Comparison of ENCODE assay signal across 7 cellular contexts in genomic region chr1:148844651-148845050, GRCh38. TPM values are rescaled to one million over a fixed set of nuclear protein-coding genes. Genes with fewer than 3 reads are reported as not detected.
A peak's percentile ranks its signal among the peaks of the same experiment; 100 is the strongest.
DNase-seq lines count a peak whose midpoint lies in the region; ATAC-seq and TF ChIP-seq lines count a peak whose summit lies in the region.
"Not testable (repeated sequence)": the region's sequence is repeated elsewhere in the genome, so short reads cannot be mapped to it uniquely, and the experiment has no call there.

No MANE protein-coding gene starts in this region.

- not testable (repeated sequence) for H3K36me3 Mint-ChIP-seq in T-cell; activated T-cell treated with anti-CD3 and anti-CD28 coated beads, Interleukin-2, amount 50 U/mL, for 4 hours (ENCODE audit: insufficient read depth); naive thymus-derived CD4-positive, alpha-beta T cell; stimulated activated naive B cell treated with anti-CD40 and anti-IgM and Interleukin-4, amounts not matched to agents 10 μg/mL and 1 μg/mL and 100 μg/mL, for 72 hours

- peak; percentile 19 for ATAC-seq in GM21717 (IDR thresholded peaks at IDR 0.05; ENCODE audit: unreplicated experiment)
- peak; percentile 4 to 25 (median 12) for ATAC-seq in T-cell (replicated peaks in 1 of 4)
- peak; percentile 19 to 42 for ATAC-seq in activated T-cell treated with anti-CD3 and anti-CD28 coated beads, Interleukin-2, amount 50 U/mL, for 4 hours
- ATAC-seq in Right ventricle myocardium superior (ENCODE audit: poor library complexity) = peak; percentile 32
- peak; percentile 63 for ATAC-seq in left lung
- peak; percentile 28 for ATAC-seq in naive thymus-derived CD4-positive, alpha-beta T cell
- ATAC-seq in stimulated activated naive B cell treated with anti-CD40 and anti-IgM and Interleukin-4, amounts not matched to agents 10 μg/mL and 1 μg/mL and 100 μg/mL, for 72 hours (replicated peaks) = peak; percentile 53 to 59

- not testable (repeated sequence) for H3K27me3 Mint-ChIP-seq in T-cell; activated T-cell treated with anti-CD3 and anti-CD28 coated beads, Interleukin-2, amount 50 U/mL, for 4 hours (ENCODE audit: low read depth); naive thymus-derived CD4-positive, alpha-beta T cell; stimulated activated naive B cell treated with anti-CD40 and anti-IgM and Interleukin-4, amounts not matched to agents 10 μg/mL and 1 μg/mL and 100 μg/mL, for 72 hours

- not testable (repeated sequence) for TF ChIP-seq CTCF in left lung (IDR thresholded peaks at IDR 0.05)

- H3K27ac Mint-ChIP-seq in T-cell; naive thymus-derived CD4-positive, alpha-beta T cell; stimulated activated naive B cell treated with anti-CD40 and anti-IgM and Interleukin-4, amounts not matched to agents 10 μg/mL and 1 μg/mL and 100 μg/mL, for 72 hours: not testable (repeated sequence)

- not testable (repeated sequence) for H3K36me3 ChIP-seq in left lung; naive thymus-derived CD4-positive, alpha-beta T cell (ENCODE audit: control insufficient read depth in 2 of 3, insufficient read depth in 3 of 3, low read length in 3 of 3)

- intact Hi-C loops in Right ventricle myocardium superior (cut with DNase I); left lung (cut with DNase I); naive thymus-derived CD4-positive, alpha-beta T cell (cut with micrococcal nuclease): not testable (repeated sequence)

- H3K27me3 ChIP-seq in left lung; naive thymus-derived CD4-positive, alpha-beta T cell (ENCODE audit: control insufficient read depth in 2 of 2, insufficient read depth in 2 of 2, low read length in 2 of 2): not testable (repeated sequence)

- DNase-seq in T-cell; activated T-cell treated with anti-CD3 and anti-CD28 coated beads, Interleukin-2, amount 50 U/mL, for 4 hours; Right ventricle myocardium superior; left lung; naive thymus-derived CD4-positive, alpha-beta T cell; stimulated activated naive B cell treated with anti-CD40 and anti-IgM and Interleukin-4, amounts not matched to agents 10 μg/mL and 1 μg/mL and 100 μg/mL, for 72 hours: not testable (repeated sequence)

- H3K4me3 Mint-ChIP-seq in T-cell; activated T-cell treated with anti-CD3 and anti-CD28 coated beads, Interleukin-2, amount 50 U/mL, for 4 hours; naive thymus-derived CD4-positive, alpha-beta T cell; stimulated activated naive B cell treated with anti-CD40 and anti-IgM and Interleukin-4, amounts not matched to agents 10 μg/mL and 1 μg/mL and 100 μg/mL, for 72 hours: not testable (repeated sequence)

- not testable (repeated sequence) for H3K4me1 Mint-ChIP-seq in T-cell; activated T-cell treated with anti-CD3 and anti-CD28 coated beads, Interleukin-2, amount 50 U/mL, for 4 hours (ENCODE audit: low read depth); naive thymus-derived CD4-positive, alpha-beta T cell; stimulated activated naive B cell treated with anti-CD40 and anti-IgM and Interleukin-4, amounts not matched to agents 10 μg/mL and 1 μg/mL and 100 μg/mL, for 72 hours

- CTCF ChIA-PET in T-cell (lab: Charles Lee); naive thymus-derived CD4-positive, alpha-beta T cell (lab: Charles Lee): not testable (repeated sequence)

- not testable (repeated sequence) for H3K9me3 ChIP-seq in left lung; naive thymus-derived CD4-positive, alpha-beta T cell (ENCODE audit: control insufficient read depth in 2 of 3, low read length in 3 of 3)

- H3K9me3 Mint-ChIP-seq in T-cell; activated T-cell treated with anti-CD3 and anti-CD28 coated beads, Interleukin-2, amount 50 U/mL, for 4 hours; naive thymus-derived CD4-positive, alpha-beta T cell; stimulated activated naive B cell treated with anti-CD40 and anti-IgM and Interleukin-4, amounts not matched to agents 10 μg/mL and 1 μg/mL and 100 μg/mL, for 72 hours: not testable (repeated sequence)

- not testable (repeated sequence) for H3K27ac ChIP-seq in left lung; naive thymus-derived CD4-positive, alpha-beta T cell (ENCODE audit: low read depth, low read length)

- not testable (repeated sequence) for H3K4me1 ChIP-seq in left lung; naive thymus-derived CD4-positive, alpha-beta T cell (ENCODE audit: control insufficient read depth in 2 of 2, insufficient read depth in 2 of 2, low read length in 2 of 2)

- H3K4me3 ChIP-seq in left lung; naive thymus-derived CD4-positive, alpha-beta T cell (ENCODE audit: low read length): not testable (repeated sequence)

- POLR2A ChIA-PET in T-cell (lab: Charles Lee); naive thymus-derived CD4-positive, alpha-beta T cell (lab: Charles Lee): not testable (repeated sequence)

RNA-seq across cellular contexts. Expression of gene PDE4DIP, which starts 0.4 kb away (rescaled TPM):
- total RNA-seq in T-cell (10 to 100 TPM; 37.0 to 98.1 (median 71.7) TPM), Right ventricle myocardium superior (1,574 TPM), left lung (100 to 1,000 TPM; 132 to 139 TPM)
- total RNA-seq in activated T-cell treated with anti-CD3 and anti-CD28 coated beads, Interleukin-2, amount 50 U/mL, for 4 hours = 10 to 100 TPM in 2 of 3 donors, 1 to 10 TPM in 1; 8.5 to 13.7 (median 12.5) TPM
- total RNA-seq in naive thymus-derived CD4-positive, alpha-beta T cell = 10 to 100 TPM; 37.0 to 73.9 (median 44.6) TPM
- 10 to 100 TPM; 14.5 to 29.0 TPM for polyA plus RNA-seq in naive thymus-derived CD4-positive, alpha-beta T cell

Comparison
In these comparisons a context has a peak if more than half of its experiments do, and no peak if none do; other contexts are left out.
1. ATAC-seq: peak in every context shown above with its lines; median percentile 63 in left lung; 56 in stimulated activated naive B cell treated with anti-CD40 and anti-IgM and Interleukin-4, amounts not matched to agents 10 μg/mL and 1 μg/mL and 100 μg/mL, for 72 hours; 32 in Right ventricle myocardium superior; 30 in activated T-cell treated with anti-CD3 and anti-CD28 coated beads, Interleukin-2, amount 50 U/mL, for 4 hours; 28 in naive thymus-derived CD4-positive, alpha-beta T cell; 19 in GM21717; 12 in T-cell.
2. RNA of gene PDE4DIP, which starts 0.4 kb away (total RNA-seq): 1,574 TPM in Right ventricle myocardium superior (single experiment); 132 to 139 TPM in left lung, 37.0 to 98.1 TPM in T-cell, 37.0 to 73.9 TPM in naive thymus-derived CD4-positive, alpha-beta T cell and 8.5 to 13.7 TPM in activated T-cell treated with anti-CD3 and anti-CD28 coated beads, Interleukin-2, amount 50 U/mL, for 4 hours; every median in the first group is over 10 times any median in the second.